11 cellular contexts compared by ENCODE assay signal in genomic region chr20:59765599-59766177, GRCh38.
DNase-seq lines count a peak whose midpoint lies in the region; ATAC-seq and TF ChIP-seq lines count a peak whose summit lies in the region.
"Had no signal": no experiment of that assay in that cellular context is flagged by ENCODE, and none has a peak within 500 bp of the region (broad histone marks: within the 10 kb centered on the region; RNA-seq: fewer than 3 reads in every experiment).

No MANE protein-coding gene starts in this region.

- ATAC-seq in GM21529 (IDR thresholded peaks at IDR 0.05; ENCODE audit: unreplicated experiment), result no peak
- ATAC-seq in HG02884 (IDR thresholded peaks at IDR 0.05; ENCODE audit: unreplicated experiment), result no peak

- DNase-seq in AG20443 (ENCODE audit: low spot score) (peak; percentile 27), ELF-1 (ENCODE audit: low read depth, low spot score) (peak; percentile 51), RKO (ENCODE audit: low spot score) (peak; percentile 61), fibroblast of mammary gland (ENCODE audit: low read depth) (peak; percentile 1), hippocampal formation (lab: John Stamatoyannopoulos, UW) (no peak), NCI-H2227 treated with DMSO at 0.1 percent for 48 hours (lab: John Stamatoyannopoulos, UW) (no peak)
- DNase-seq: activated effector memory CD4-positive, alpha-beta T cell treated with Interleukin-2 at 50 U/mL for 16 hours; naive B cell; NCI-H1436 treated with DMSO at 0.1 percent for 48 hours had no signal

- no peak overlapping the region for H3K4me3 ChIP-seq in fibroblast of mammary gland (ENCODE audit: control insufficient read depth, low read depth, low read length)

- no peak for TF ChIP-seq CTCF in fibroblast of mammary gland (conservative IDR thresholded peaks at IDR 0.05; ENCODE audit: control insufficient read depth, insufficient read depth, low read depth, low read length)

Comparison
In these comparisons a context has a peak if more than half of its experiments do, and no peak if none do; other contexts are left out.
1. DNase-seq: peak in AG20443 (single experiment), ELF-1 (single experiment), RKO (single experiment) and fibroblast of mammary gland (single experiment); none in hippocampal formation (0 of 2) and NCI-H2227 treated with DMSO at 0.1 percent for 48 hours (single experiment).